In genomic region chrX:19683817-19684216, GRCh38 we compare ENCODE assay signal across 11 cellular contexts.
DNase-seq lines count a peak whose midpoint lies in the region; ATAC-seq, FAIRE-seq and TF ChIP-seq lines count a peak whose summit lies in the region.
"Had no signal": no experiment of that assay in that cellular context is flagged by ENCODE, and none has a peak within 500 bp of the region (broad histone marks: within the 10 kb centered on the region; RNA-seq: fewer than 3 reads in every experiment).

No MANE protein-coding gene starts in this region.

- H3K36me3 Mint-ChIP-seq in CD4-positive, CD25-positive, alpha-beta regulatory T cell = peaks cover 14% of the 10 kb centered on the region
- H3K36me3 Mint-ChIP-seq in activated naive CD4-positive, alpha-beta T cell treated with anti-CD3 and anti-CD28 coated beads, Interleukin-2, amount 50 U/mL, for 72 hours = peaks cover 3 to 28% of the 10 kb centered on the region in 2 donors

- H3K79me2 ChIP-seq in osteoblast (ENCODE audit: insufficient read depth, low read length) = no peaks in the 10 kb centered on the region

- H3K4me1 ChIP-seq in CD4-positive, CD25-positive, alpha-beta regulatory T cell (ENCODE audit: control insufficient read depth, insufficient read depth, low read length, poor library complexity, severe bottlenecking) = peaks cover 55% of the 10 kb centered on the region
- H3K4me1 ChIP-seq in osteoblast (ENCODE audit: insufficient read depth, low read length) = peaks cover 21% of the 10 kb centered on the region

- H3K27ac Mint-ChIP-seq in CD4-positive, CD25-positive, alpha-beta regulatory T cell = peak overlapping the region; percentile 91 to 97 (median 93)
- peak overlapping the region; percentile 97 to 98 for H3K27ac Mint-ChIP-seq in activated naive CD4-positive, alpha-beta T cell treated with anti-CD3 and anti-CD28 coated beads, Interleukin-2, amount 50 U/mL, for 72 hours

- H3K9me3 Mint-ChIP-seq in CD4-positive, CD25-positive, alpha-beta regulatory T cell = peaks cover 0 to 1% (median 0%) of the 10 kb centered on the region in 7 donors
- no peaks in the 10 kb centered on the region for H3K9me3 Mint-ChIP-seq in activated naive CD4-positive, alpha-beta T cell treated with anti-CD3 and anti-CD28 coated beads, Interleukin-2, amount 50 U/mL, for 72 hours

- no peak for TF ChIP-seq CTCF in osteoblast (IDR thresholded peaks at IDR 0.05; ENCODE audit: extremely low read depth, low read depth, low read length)

- H3K9me3 ChIP-seq in CD4-positive, CD25-positive, alpha-beta regulatory T cell (ENCODE audit: control insufficient read depth in 2 of 2, low read length in 2 of 2) = no peaks in the 10 kb centered on the region
- H3K9me3 ChIP-seq in osteoblast (ENCODE audit: low read depth, low read length) = no peaks in the 10 kb centered on the region

- FAIRE-seq in GM12892 (lab: Jason Lieb, UNC) = no peak

- no peak overlapping the region for H2AFZ ChIP-seq in osteoblast (ENCODE audit: low read length)

- no peaks in the 10 kb centered on the region for H3K27me3 Mint-ChIP-seq in CD4-positive, CD25-positive, alpha-beta regulatory T cell

- peaks cover 20 to 79% (median 56%) of the 10 kb centered on the region in 4 donors for H3K4me1 Mint-ChIP-seq in CD4-positive, CD25-positive, alpha-beta regulatory T cell

- no peaks in the 10 kb centered on the region for H4K20me1 ChIP-seq in osteoblast (ENCODE audit: insufficient read depth, low read length)

- ATAC-seq in CD4-positive, CD25-positive, alpha-beta regulatory T cell (ENCODE audit: low read depth in 2 of 2) = no peak
- ATAC-seq in activated naive CD4-positive, alpha-beta T cell treated with anti-CD3 and anti-CD28 coated beads, Interleukin-2, amount 50 U/mL, for 72 hours = peak; percentile 54 to 55
- no peak for ATAC-seq in GM18520 (IDR thresholded peaks at IDR 0.05; ENCODE audit: unreplicated experiment)
- ATAC-seq in HG02678 (IDR thresholded peaks at IDR 0.05; ENCODE audit: unreplicated experiment) = no peak

- H3K4me2 ChIP-seq in osteoblast (ENCODE audit: insufficient read depth, low read length) = peak overlapping the region; percentile 44

- H3K27ac ChIP-seq in CD4-positive, CD25-positive, alpha-beta regulatory T cell (ENCODE audit: insufficient read depth, low read length, poor library complexity, severe bottlenecking) = peak overlapping the region; percentile 91
- H3K27ac ChIP-seq in osteoblast (ENCODE audit: low read depth, low read length) = peak overlapping the region; percentile 91

- peaks cover 13% of the 10 kb centered on the region for H3K36me3 ChIP-seq in CD4-positive, CD25-positive, alpha-beta regulatory T cell (ENCODE audit: control insufficient read depth, insufficient read depth, low read length)
- no peaks in the 10 kb centered on the region for H3K36me3 ChIP-seq in osteoblast (ENCODE audit: insufficient read depth, low read length)

- no peak overlapping the region for H3K4me3 ChIP-seq in CD4-positive, CD25-positive, alpha-beta regulatory T cell (ENCODE audit: low read depth, low read length)
- no peak overlapping the region for H3K4me3 ChIP-seq in osteoblast (ENCODE audit: insufficient read depth, low read length)

- H3K27me3 ChIP-seq in CD4-positive, CD25-positive, alpha-beta regulatory T cell (ENCODE audit: control insufficient read depth, insufficient read depth, low read length) = no peaks in the 10 kb centered on the region
- no peaks in the 10 kb centered on the region for H3K27me3 ChIP-seq in osteoblast (ENCODE audit: insufficient read depth, low read length)

- no peak for TF ChIP-seq POLR2A in GM12892 (IDR thresholded peaks at IDR 0.05; ENCODE audit: low read depth, low read length)

- peak overlapping the region in 1 of 4 donors; percentile 11 for H3K4me3 Mint-ChIP-seq in CD4-positive, CD25-positive, alpha-beta regulatory T cell

- peak in 2 of 3 donors; percentile 12 to 15 for DNase-seq in CD4-positive, CD25-positive, alpha-beta regulatory T cell
- DNase-seq in T follicular helper cell (ENCODE audit: low read depth) (peak; percentile 9), osteoblast (ENCODE audit: insufficient read length, low spot score, missing footprints) (no peak), GM12892 (ENCODE audit: insufficient read length) (no peak), DMS53 (lab: John Stamatoyannopoulos, UW) (no peak)
- DNase-seq in activated naive CD4-positive, alpha-beta T cell treated with anti-CD3 and anti-CD28 coated beads, Interleukin-2, amount 50 U/mL, for 72 hours (ENCODE audit: low spot score in 2 of 2) = peak in 1 of 2 donors; percentile 10
- DNase-seq: KG1, midbrain, SHP77 treated with DMSO at 0.1 percent for 48 hours had no signal

Comparison
In these comparisons a context has a peak if more than half of its experiments do, and no peak if none do; other contexts are left out.
1. ATAC-seq: peak in activated naive CD4-positive, alpha-beta T cell treated with anti-CD3 and anti-CD28 coated beads, Interleukin-2, amount 50 U/mL, for 72 hours (2 of 2); none in CD4-positive, CD25-positive, alpha-beta regulatory T cell (0 of 2), GM18520 (single experiment) and HG02678 (single experiment).
2. DNase-seq: peak in CD4-positive, CD25-positive, alpha-beta regulatory T cell (2 of 3) and T follicular helper cell (single experiment); none in osteoblast (single experiment), GM12892 (single experiment) and DMS53 (single experiment).